11 cellular contexts compared by ENCODE assay signal in genomic region chrX:103276581-103277002, GRCh38. TPM values are rescaled to one million over a fixed set of nuclear protein-coding genes. Genes with fewer than 3 reads are reported as not detected.
A peak's percentile ranks its signal among the peaks of the same experiment; 100 is the strongest.
DNase-seq lines count a peak whose midpoint lies in the region; ATAC-seq, FAIRE-seq and TF ChIP-seq lines count a peak whose summit lies in the region.
"Had no signal": no experiment of that assay in that cellular context is flagged by ENCODE, and none has a peak within 500 bp of the region (broad histone marks: within the 10 kb centered on the region; RNA-seq: fewer than 3 reads in every experiment).

A gene with protein sequence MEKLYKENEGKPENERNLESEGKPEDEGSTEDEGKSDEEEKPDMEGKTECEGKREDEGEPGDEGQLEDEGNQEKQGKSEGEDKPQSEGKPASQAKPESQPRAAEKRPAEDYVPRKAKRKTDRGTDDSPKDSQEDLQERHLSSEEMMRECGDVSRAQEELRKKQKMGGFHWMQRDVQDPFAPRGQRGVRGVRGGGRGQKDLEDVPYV (minus strand): TSS chrX:103276750. CDS start chrX:103274563, 2,187 bp downstream.

- TF ChIP-seq RAD21 in A549 (conservative IDR thresholded peaks at IDR 0.05 in 1 of 2, IDR thresholded peaks at IDR 0.05 in 1 of 2): no peak

- CTCF ChIA-PET in A549 (lab: Yijun Ruan, JAX) (interaction anchor here (1.5 to 1.6 kb wide), 2 partner anchors 9 to 67 kb away, joined by 3 to 4 read pairs; no protein-coding TSS in a partner anchor), HEK293T (lab: Yijun Ruan, JAX) (no interaction called here)

- no peak within 1 kb of the TSS for H3K27ac ChIP-seq in A549
- no peak within 1 kb of the TSS for H3K27ac ChIP-seq in SJCRH30
- H3K27ac ChIP-seq: SK-N-MC had no signal

- DNase-seq in A549 (ENCODE audit: low read depth in 1 of 2, low spot score in 1 of 2) (no peak), HEK293T (ENCODE audit: extremely low spot score) (no peak), astrocyte of the hippocampus (ENCODE audit: low read depth, low spot score) (peak; percentile 16), islet precursor cell (no peak), iPS-NIHi11 (ENCODE audit: low spot score) (no peak), NCI-H2029 (lab: John Stamatoyannopoulos, UW) (no peak), SJCRH30 (no peak)
- DNase-seq in naive thymus-derived CD8-positive, alpha-beta T cell: peak in 1 of 10 donors; percentile 52

- H3K4me1 Mint-ChIP-seq in naive thymus-derived CD8-positive, alpha-beta T cell: peaks cover 3 to 16% (median 11%) of the 10 kb centered on the region in 4 donors
- H3K4me1 Mint-ChIP-seq: neural crest cell had no signal

- H3K36me3 Mint-ChIP-seq in naive thymus-derived CD8-positive, alpha-beta T cell: no peaks in the 10 kb centered on the region

- FAIRE-seq in A549 (lab: Jason Lieb, UNC): no peak

- no peak for TF ChIP-seq CTCF in A549 (IDR thresholded peaks at IDR 0.05)

- H3K4me2 ChIP-seq in A549: peak within 1 kb of the TSS; percentile 36; the same call in 2 of the 3 replicates

- H3K9me3 Mint-ChIP-seq in naive thymus-derived CD8-positive, alpha-beta T cell: peaks cover 0 to 1% (median 0%) of the 10 kb centered on the region in 9 donors
- H3K9me3 Mint-ChIP-seq: activated T-helper 2 cell treated with anti-CD3 and anti-CD28 coated beads, Interferon-gamma antibody, Interleukin-2, Interleukin-4, amounts not matched to agents 10 μg/mL and 5 μg/mL and 100 μg/mL, durations not matched to agents 14 hours and 24 hours and 36 hours had no signal

- WGBS in A549 (ENCODE audit: missing lambda C conversion rate): 14% methylated on average over 14 of the region's 17 CpGs

- no peak for TF ChIP-seq EP300 in A549 (IDR thresholded peaks at IDR 0.05)

- no peaks in the 10 kb centered on the region for H3K27me3 ChIP-seq in SJCRH30

- peak within 1 kb of the TSS in 3 of 10 donors; percentile 0 to 56 (median 8) for H3K27ac Mint-ChIP-seq in naive thymus-derived CD8-positive, alpha-beta T cell
- H3K27ac Mint-ChIP-seq: activated T-helper 2 cell treated with anti-CD3 and anti-CD28 coated beads, Interferon-gamma antibody, Interleukin-2, Interleukin-4, amounts not matched to agents 10 μg/mL and 5 μg/mL and 100 μg/mL, durations not matched to agents 14 hours and 24 hours and 36 hours had no signal

- POLR2A ChIA-PET in A549 (lab: Yijun Ruan, JAX): no interaction called here
- POLR2A ChIA-PET in HEK293T (lab: Yijun Ruan, JAX): no interaction called here
- POLR2A ChIA-PET in naive thymus-derived CD8-positive, alpha-beta T cell (lab: Charles Lee): no interaction called here

- H3K4me3 ChIP-seq in A549 (no peak within 1 kb of the TSS), SJCRH30 (no peak within 1 kb of the TSS)
- H3K4me3 ChIP-seq: SK-N-MC had no signal

- peaks cover 23 to 78% (median 28%) of the 10 kb centered on the region in 5 donors for H3K27me3 Mint-ChIP-seq in naive thymus-derived CD8-positive, alpha-beta T cell

- H3K4me3 Mint-ChIP-seq in naive thymus-derived CD8-positive, alpha-beta T cell: peak within 1 kb of the TSS; percentile 51 to 85 (median 66)
- H3K4me3 Mint-ChIP-seq: neural crest cell had no signal

- no peaks in the 10 kb centered on the region for H3K4me1 ChIP-seq in A549
- H3K4me1 ChIP-seq in SJCRH30: no peaks in the 10 kb centered on the region

- no peaks in the 10 kb centered on the region for H3K36me3 ChIP-seq in SJCRH30

- no peaks in the 10 kb centered on the region for H3K9me3 ChIP-seq in A549
- H3K9me3 ChIP-seq in SJCRH30 (replicated peaks): no peaks in the 10 kb centered on the region

- no peak for ATAC-seq in A549
- ATAC-seq in naive thymus-derived CD8-positive, alpha-beta T cell: peak; percentile 49 to 57

- no peak for TF ChIP-seq POLR2A in A549 (IDR thresholded peaks at IDR 0.05; ENCODE audit: low read length)

TF ChIP-seq in A549, 52 proteins besides CTCF, POLR2A, EP300 and RAD21:
- no peak for TF ChIP-seq SMC3 (IDR thresholded peaks at IDR 0.05)
TF ChIP-seq in A549: peak in this region for 0.

TF ChIP-seq in HEK293T, 16 proteins besides CTCF, POLR2A, EP300 and RAD21:
- no peak for TF ChIP-seq FOXK2 (IDR thresholded peaks at IDR 0.05)
- TF ChIP-seq, protein P1, sequence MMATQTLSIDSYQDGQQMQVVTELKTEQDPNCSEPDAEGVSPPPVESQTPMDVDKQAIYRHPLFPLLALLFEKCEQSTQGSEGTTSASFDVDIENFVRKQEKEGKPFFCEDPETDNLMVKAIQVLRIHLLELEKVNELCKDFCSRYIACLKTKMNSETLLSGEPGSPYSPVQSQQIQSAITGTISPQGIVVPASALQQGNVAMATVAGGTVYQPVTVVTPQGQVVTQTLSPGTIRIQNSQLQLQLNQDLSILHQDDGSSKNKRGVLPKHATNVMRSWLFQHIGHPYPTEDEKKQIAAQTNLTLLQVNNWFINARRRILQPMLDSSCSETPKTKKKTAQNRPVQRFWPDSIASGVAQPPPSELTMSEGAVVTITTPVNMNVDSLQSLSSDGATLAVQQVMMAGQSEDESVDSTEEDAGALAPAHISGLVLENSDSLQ (IDR thresholded peaks at IDR 0.05): peak; percentile 46; the same call in 1 of the 2 replicates

RNA-seq across cellular contexts. Expression of the gene that starts here (rescaled TPM):
- polyA plus RNA-seq in A549 (2011; rRNA removed): not detected in 2 replicates
- not detected in 2 replicates for polyA plus RNA-seq in A549 (2012; cell fraction: cytosol; rRNA removed)
- polyA plus RNA-seq in A549 (2012; cell fraction: nucleus; rRNA removed): not detected in 2 replicates
- not detected in 3 replicates for polyA plus RNA-seq in A549 (2017; fragmentation: RNase III; extraction: RNeasy Plus Mini Kit Qiagen cat#74134 plus additional on column Dnase treatment)
- not detected in 2 replicates for polyA minus RNA-seq in A549 (2011; rRNA and poly(A)+ RNA removed)
- not detected for total RNA-seq in naive thymus-derived CD8-positive, alpha-beta T cell
- polyA plus RNA-seq in naive thymus-derived CD8-positive, alpha-beta T cell: not detected
- total RNA-seq in SJCRH30 (2014; rRNA removed; shearing (Covaris generic)): not detected in 2 replicates
- total RNA-seq: activated T-helper 2 cell treated with anti-CD3 and anti-CD28 coated beads, Interferon-gamma antibody, Interleukin-2, Interleukin-4, amounts not matched to agents 10 μg/mL and 5 μg/mL and 100 μg/mL, durations not matched to agents 14 hours and 24 hours and 36 hours; neural crest cell had no signal

Comparison
In these comparisons a context has a peak if more than half of its experiments do, and no peak if none do; other contexts are left out.
1. Peak in ATAC-seq in naive thymus-derived CD8-positive, alpha-beta T cell; RNA of the gene not detected or under 1 TPM.